ENCODE assay signal across 24 cellular contexts in genomic region chr2:100906131-100906530, GRCh38.
"Had no signal": no experiment of that assay in that cellular context is flagged by ENCODE, and none has a peak within 500 bp of the region (broad histone marks: within the 10 kb centered on the region; RNA-seq: fewer than 3 reads in every experiment).

No MANE protein-coding gene starts in this region.

- H3K9me3 ChIP-seq: Peyer's patch had no signal

- H3K27ac ChIP-seq: KMS-11, Peyer's patch had no signal

- FAIRE-seq: TTC549 had no signal

- H3K4me1 ChIP-seq: Peyer's patch had no signal

- H3K4me3 ChIP-seq: Peyer's patch had no signal

- DNase-seq: activated B cell treated with CpG ODN at 0.5 μM for 24 hours; activated CD4-positive, alpha-beta T cell treated with anti-CD3 and anti-CD28 coated beads for 1 hour; activated CD4-positive, alpha-beta T cell treated with anti-CD3 and anti-CD28 coated beads, Interleukin-2, amount 10 ng/mL, durations not matched to agents 24 days and 14 days; activated CD4-positive, alpha-beta T cell treated with anti-CD3 and anti-CD28 coated beads, Interleukin-2, amount 50 U/mL, for 48 hours; activated gamma-delta T cell; activated naive CD4-positive, alpha-beta T cell treated with anti-CD3 and anti-CD28 coated beads for 36 hours; activated naive CD8-positive, alpha-beta T cell treated with anti-CD3 and anti-CD28 coated beads for 36 hours; activated T-cell treated with anti-CD3 and anti-CD28 coated beads for 4 hours; activated T-cell treated with anti-CD3 and anti-CD28 coated beads, Interleukin-2, amount 50 U/mL, for 48 hours; caudate nucleus; MM.1S; NCI-H1105; NCI-H1436; NCI-H1694 treated with DMSO at 0.1 percent for 48 hours; NCI-H2029 treated with DMSO at 0.1 percent for 48 hours; NCI-H345; NCI-H510A; Peyer's patch; SIG-M5; T-helper 17 cell; T-helper 9 cell had no signal

- ATAC-seq: activated T-helper 17 cell treated with anti-CD3 and anti-CD28 coated beads, Interleukin-2, amount 50 U/mL, for 72 hours; T-helper 17 cell had no signal

- H3K27me3 ChIP-seq: Peyer's patch had no signal
